Comparison of ENCODE assay signal across 8 cellular contexts in genomic region chr18:69580107-69580506, GRCh38.
DNase-seq lines count a peak whose midpoint lies in the region; ATAC-seq and TF ChIP-seq lines count a peak whose summit lies in the region.

No MANE protein-coding gene starts in this region.

- peak; percentile 82 for ATAC-seq in HG02798 (IDR thresholded peaks at IDR 0.05; ENCODE audit: poor library complexity, unreplicated experiment)
- no peak for ATAC-seq in aorta (ENCODE audit: low FRiP score)

- H3K9ac ChIP-seq in OCI-LY3 (ENCODE audit: low read length) = no peak overlapping the region
- no peak overlapping the region for H3K9ac ChIP-seq in mesendoderm (ENCODE audit: low read length)

- H3K27ac Mint-ChIP-seq in activated naive CD4-positive, alpha-beta T cell treated with anti-CD3 and anti-CD28 coated beads, Interleukin-2, amount 50 U/mL, for 24 hours = no peak overlapping the region

- H3K36me3 Mint-ChIP-seq in activated naive CD4-positive, alpha-beta T cell treated with anti-CD3 and anti-CD28 coated beads, Interleukin-2, amount 50 U/mL, for 24 hours = no peaks in the 10 kb centered on the region

- peaks cover 24% of the 10 kb centered on the region for H3K4me1 Mint-ChIP-seq in activated naive CD4-positive, alpha-beta T cell treated with anti-CD3 and anti-CD28 coated beads, Interleukin-2, amount 50 U/mL, for 24 hours

- H3K79me1 ChIP-seq in mesendoderm (ENCODE audit: low read length) = no peaks in the 10 kb centered on the region

- H3K36me3 ChIP-seq in OCI-LY3 (replicated peaks; ENCODE audit: low read depth, low read length) = no peaks in the 10 kb centered on the region
- no peaks in the 10 kb centered on the region for H3K36me3 ChIP-seq in mesendoderm (ENCODE audit: control insufficient read depth, insufficient read depth, low read length)
- no peaks in the 10 kb centered on the region for H3K36me3 ChIP-seq in aorta (ENCODE audit: control insufficient read depth in 1 of 2, insufficient read depth in 2 of 2, low read length in 1 of 2)

- no peak overlapping the region for H3K23ac ChIP-seq in mesendoderm (ENCODE audit: low read length)

- H3K4me1 ChIP-seq in OCI-LY3 (ENCODE audit: low read length) (peaks cover 6% of the 10 kb centered on the region), mesendoderm (ENCODE audit: control insufficient read depth, low read depth, low read length) (no peaks in the 10 kb centered on the region), aorta (ENCODE audit: control insufficient read depth in 1 of 2, insufficient read depth in 2 of 2, low read length in 2 of 2) (no peaks in the 10 kb centered on the region)

- peak overlapping the region; percentile 51 for H3K4me2 ChIP-seq in OCI-LY3 (ENCODE audit: low read length)
- H3K4me2 ChIP-seq in mesendoderm (ENCODE audit: low read length) = no peak overlapping the region

- TF ChIP-seq CTCF in OCI-LY3 (IDR thresholded peaks at IDR 0.05; ENCODE audit: low read depth, low read length) = no peak

- DNase-seq in activated naive CD4-positive, alpha-beta T cell (lab: John Stamatoyannopoulos, UW) = no peak
- DNase-seq in mesendoderm (peak; percentile 13), NCI-H1092 (lab: John Stamatoyannopoulos, UW) (no peak), aorta (no peak), superior temporal gyrus (ENCODE audit: extremely low spot score) (no peak)

- no peak overlapping the region for H4K8ac ChIP-seq in mesendoderm (ENCODE audit: low read depth, low read length)

- H2BK120ac ChIP-seq in mesendoderm (ENCODE audit: low read depth, low read length) = no peak overlapping the region

- H3K27ac ChIP-seq in OCI-LY3 (ENCODE audit: low read length) (no peak overlapping the region), mesendoderm (ENCODE audit: low read depth, low read length) (no peak overlapping the region), aorta (ENCODE audit: low read depth in 1 of 2, low read length in 2 of 2) (no peak overlapping the region)

- H3K4me3 Mint-ChIP-seq in activated naive CD4-positive, alpha-beta T cell treated with anti-CD3 and anti-CD28 coated beads, Interleukin-2, amount 50 U/mL, for 24 hours = peak overlapping the region; percentile 40

- H3K56ac ChIP-seq in mesendoderm (ENCODE audit: low read length) = no peak overlapping the region

- intact Hi-C loops in aorta (cut with DNase I) = no loop called here

- no peak overlapping the region for H2BK15ac ChIP-seq in mesendoderm (replicated peaks; ENCODE audit: low read depth)

- no peaks in the 10 kb centered on the region for H3K9me3 Mint-ChIP-seq in activated naive CD4-positive, alpha-beta T cell treated with anti-CD3 and anti-CD28 coated beads, Interleukin-2, amount 50 U/mL, for 24 hours

- H3K9me3 ChIP-seq in OCI-LY3 (ENCODE audit: insufficient read depth, low read length) (no peaks in the 10 kb centered on the region), aorta (ENCODE audit: control insufficient read depth, low read length) (no peaks in the 10 kb centered on the region)

- H4K5ac ChIP-seq in mesendoderm (ENCODE audit: low read length) = no peak overlapping the region

- H3K79me2 ChIP-seq in OCI-LY3 (ENCODE audit: low read length) (no peaks in the 10 kb centered on the region), mesendoderm (ENCODE audit: control insufficient read depth, insufficient read depth, low read length) (no peaks in the 10 kb centered on the region)

- H3K27me3 ChIP-seq in OCI-LY3 (ENCODE audit: low read depth, low read length) (no peaks in the 10 kb centered on the region), mesendoderm (ENCODE audit: insufficient read depth, low read length, poor library complexity) (no peaks in the 10 kb centered on the region), aorta (ENCODE audit: control insufficient read depth in 1 of 2, insufficient read depth in 2 of 2, low read length in 1 of 2) (no peaks in the 10 kb centered on the region)

- peak overlapping the region; percentile 25 for H3K4me3 ChIP-seq in OCI-LY3 (ENCODE audit: low read length)
- H3K4me3 ChIP-seq in mesendoderm (ENCODE audit: low read length) = no peak overlapping the region
- H3K4me3 ChIP-seq in aorta (ENCODE audit: low read length in 2 of 2) = no peak overlapping the region

- no peak overlapping the region for H2AK5ac ChIP-seq in mesendoderm (ENCODE audit: low read length)

- H4K20me1 ChIP-seq in OCI-LY3 (ENCODE audit: insufficient read depth, low read length) = no peaks in the 10 kb centered on the region

- H2BK5ac ChIP-seq in mesendoderm (ENCODE audit: low read length) = no peak overlapping the region

- no CpG with 5 or more reads among the region's 3 CpGs for WGBS in mesendoderm (ENCODE audit: extremely low coverage, insufficient coverage, low lambda C conversion rate)
- WGBS in aorta, 2 donors = 70 to 82% methylated on average over 3 of the region's 3 CpGs

- no peaks in the 10 kb centered on the region for H3K27me3 Mint-ChIP-seq in activated naive CD4-positive, alpha-beta T cell treated with anti-CD3 and anti-CD28 coated beads, Interleukin-2, amount 50 U/mL, for 24 hours

- peak overlapping the region; percentile 84 for H2AFZ ChIP-seq in OCI-LY3 (ENCODE audit: low read depth, low read length)

- no peak overlapping the region for H3K18ac ChIP-seq in mesendoderm (ENCODE audit: low read length)

- H3K4ac ChIP-seq in mesendoderm (ENCODE audit: low read depth, low read length) = no peak overlapping the region
